9 cellular contexts compared by ENCODE assay signal in the genomic region with DNA sequence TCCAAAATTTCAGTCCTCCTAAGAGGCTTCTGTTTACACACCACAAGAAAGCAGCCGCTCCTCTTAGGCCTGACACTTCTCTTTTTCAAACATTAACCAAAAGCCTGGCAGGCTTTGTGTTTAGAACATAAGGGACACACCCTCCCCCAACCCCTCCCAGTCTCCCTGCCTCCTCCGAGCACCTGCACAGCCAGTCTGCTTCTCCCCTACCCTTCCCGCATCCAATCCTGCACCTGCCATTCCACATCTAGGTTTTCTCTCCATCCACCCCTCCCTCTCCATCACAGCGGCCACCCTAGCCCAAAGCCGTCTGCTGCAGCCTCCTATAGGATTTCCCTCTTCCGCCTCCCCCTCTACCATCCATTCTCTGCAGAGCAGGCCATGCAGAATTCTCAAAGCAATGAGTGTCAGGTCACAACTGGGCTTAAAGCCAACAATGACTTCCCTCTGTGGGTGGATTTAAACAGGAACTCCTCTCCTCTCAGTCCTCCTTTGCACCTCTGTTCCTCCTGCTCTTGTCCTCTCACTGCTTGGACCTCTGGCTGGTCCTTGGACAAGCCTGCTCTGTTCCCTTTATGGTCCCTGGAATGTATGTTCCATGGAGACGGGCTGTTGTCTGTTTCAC.
DNase-seq lines count a peak whose midpoint lies in the region; ATAC-seq lines count a peak whose summit lies in the region.
"Had no signal": no experiment of that assay in that cellular context is flagged by ENCODE, and none has a peak within 500 bp of the region (broad histone marks: within the 10 kb centered on the region; RNA-seq: fewer than 3 reads in every experiment).

No MANE protein-coding gene starts in this region.

- DNase-seq in DMS79 treated with DMSO at 0.1 percent for 48 hours (lab: John Stamatoyannopoulos, UW) = peak; percentile 92
- peak; percentile 56 to 79 (median 76) for DNase-seq in NCI-H1417 (lab: John Stamatoyannopoulos, UW)
- DNase-seq in RPMI8226 = peak; percentile 80
- no peak for DNase-seq in left lobe of liver (ENCODE audit: low spot score)
- DNase-seq in activated naive CD4-positive, alpha-beta T cell treated with Interleukin-2 at 50 U/mL for 16 hours = no peak
- no peak for DNase-seq in NCI-H446 (lab: John Stamatoyannopoulos, UW)
- DNase-seq: NCI-H526 treated with DMSO at 0.1 percent for 48 hours had no signal

- peak; percentile 12 for ATAC-seq in left lobe of liver
- no peak for ATAC-seq in HG02763 (IDR thresholded peaks at IDR 0.05; ENCODE audit: unreplicated experiment)
- ATAC-seq in GM18873 (IDR thresholded peaks at IDR 0.05; ENCODE audit: low FRiP score, unreplicated experiment) = no peak

Comparison
In these comparisons a context has a peak if more than half of its experiments do, and no peak if none do; other contexts are left out.
1. DNase-seq: peak in DMS79 treated with DMSO at 0.1 percent for 48 hours (single experiment), NCI-H1417 (3 of 3) and RPMI8226 (single experiment); none in left lobe of liver (single experiment), activated naive CD4-positive, alpha-beta T cell treated with Interleukin-2 at 50 U/mL for 16 hours (single experiment) and NCI-H446 (0 of 2).